Comparison of ENCODE assay signal across 17 cellular contexts in the genomic region with DNA sequence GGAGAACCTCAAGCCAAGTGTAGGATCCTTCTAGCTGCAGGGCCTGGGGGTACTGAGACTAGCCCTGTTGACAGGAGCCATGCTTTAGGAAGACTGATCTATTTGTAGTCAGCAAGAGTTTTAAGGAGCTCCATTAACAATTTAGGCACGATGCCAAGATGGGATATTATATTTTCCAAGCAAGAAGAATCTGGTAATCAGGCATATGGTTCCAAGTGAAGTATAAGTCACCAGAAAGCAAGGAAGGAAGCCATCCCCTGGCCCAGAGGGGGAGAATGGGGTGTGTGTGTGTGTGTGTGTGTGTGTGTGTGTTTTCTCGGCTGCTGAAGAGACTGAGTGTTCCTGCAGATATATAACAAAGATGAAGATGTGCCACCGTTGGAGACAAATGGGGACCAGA. TPM values are rescaled to one million over a fixed set of nuclear protein-coding genes. Genes with fewer than 3 reads are reported as not detected.
DNase-seq lines count a peak whose midpoint lies in the region; ATAC-seq and TF ChIP-seq lines count a peak whose summit lies in the region.
"Had no signal": no experiment of that assay in that cellular context is flagged by ENCODE, and none has a peak within 500 bp of the region (broad histone marks: within the 10 kb centered on the region; RNA-seq: fewer than 3 reads in every experiment).

No MANE protein-coding gene starts in this region.

- ATAC-seq in natural killer cell treated with Interleukin-12 subunit alpha and Interleukin-12 subunit beta and Interleukin-15 and Interleukin-18, amount 100 ng/mL, for 72 hours: no peak
- no peak for ATAC-seq in HG03139 (IDR thresholded peaks at IDR 0.05; ENCODE audit: unreplicated experiment)
- ATAC-seq: GM23338 had no signal

- peaks cover 61% of the 10 kb centered on the region for H3K4me1 Mint-ChIP-seq in activated CD4-positive, alpha-beta T cell treated with anti-CD3 and anti-CD28 coated beads, Interleukin-2, amount 10 ng/mL, durations not matched to agents 24 days and 14 days
- peaks cover 76% of the 10 kb centered on the region for H3K4me1 Mint-ChIP-seq in activated naive CD8-positive, alpha-beta T cell treated with anti-CD3 and anti-CD28 coated beads for 36 hours
- peaks cover 62 to 73% of the 10 kb centered on the region in 2 donors for H3K4me1 Mint-ChIP-seq in natural killer cell treated with Interleukin-12 subunit alpha and Interleukin-12 subunit beta and Interleukin-15 and Interleukin-18, amount 100 ng/mL, for 72 hours (ENCODE audit: low read depth in 2 of 2)

- no peak for DNase-seq in activated CD4-positive, alpha-beta T cell treated with anti-CD3 and anti-CD28 coated beads, Interleukin-2, amount 10 ng/mL, durations not matched to agents 24 days and 14 days
- DNase-seq in activated CD4-positive, alpha-beta T cell treated with anti-CD3 and anti-CD28 coated beads, Interleukin-2, amount 50 U/mL, for 4 hours: no peak
- DNase-seq in M059J (ENCODE audit: low read depth) (peak; percentile 21), BE2C (no peak), HEK293T (ENCODE audit: extremely low spot score) (no peak)
- DNase-seq in activated naive CD8-positive, alpha-beta T cell treated with anti-CD3 and anti-CD28 coated beads for 36 hours: no peak
- DNase-seq in natural killer cell treated with Interleukin-12 subunit alpha and Interleukin-12 subunit beta and Interleukin-15 and Interleukin-18, amount 100 ng/mL, for 72 hours (ENCODE audit: low spot score): no peak
- DNase-seq: ACHN; activated CD4-positive, CD25-positive, alpha-beta regulatory T cell treated with anti-CD3 and anti-CD28 coated beads, Interleukin-2, amount 50 U/mL, for 72 hours; effector CD8-positive, alpha-beta T cell; foreskin melanocyte; NCI-H1417; occipital lobe; stimulated activated naive CD4-positive, alpha-beta T cell treated with Interleukin-2 at 50 U/mL for 16 hours; SW 1271 had no signal

- intact Hi-C loops in activated CD4-positive, alpha-beta T cell treated with anti-CD3 and anti-CD28 coated beads, Interleukin-2, amount 10 ng/mL, durations not matched to agents 24 days and 14 days (cut with micrococcal nuclease): no loop called here

- no peak for TF ChIP-seq CTCF in BE2C (IDR thresholded peaks at IDR 0.05; ENCODE audit: low read depth, low read length)

- H3K27me3 Mint-ChIP-seq in activated CD4-positive, alpha-beta T cell treated with anti-CD3 and anti-CD28 coated beads, Interleukin-2, amount 10 ng/mL, durations not matched to agents 24 days and 14 days: no peaks in the 10 kb centered on the region
- no peaks in the 10 kb centered on the region for H3K27me3 Mint-ChIP-seq in activated naive CD8-positive, alpha-beta T cell treated with anti-CD3 and anti-CD28 coated beads for 36 hours
- H3K27me3 Mint-ChIP-seq in natural killer cell treated with Interleukin-12 subunit alpha and Interleukin-12 subunit beta and Interleukin-15 and Interleukin-18, amount 100 ng/mL, for 72 hours: no peaks in the 10 kb centered on the region

- H3K4me3 Mint-ChIP-seq in activated CD4-positive, alpha-beta T cell treated with anti-CD3 and anti-CD28 coated beads, Interleukin-2, amount 10 ng/mL, durations not matched to agents 24 days and 14 days: peak overlapping the region; percentile 58
- no peak overlapping the region for H3K4me3 Mint-ChIP-seq in activated naive CD8-positive, alpha-beta T cell treated with anti-CD3 and anti-CD28 coated beads for 36 hours
- peak overlapping the region; percentile 45 for H3K4me3 Mint-ChIP-seq in natural killer cell treated with Interleukin-12 subunit alpha and Interleukin-12 subunit beta and Interleukin-15 and Interleukin-18, amount 100 ng/mL, for 72 hours
- H3K4me3 Mint-ChIP-seq: GM23338 had no signal

- H3K36me3 Mint-ChIP-seq in activated CD4-positive, alpha-beta T cell treated with anti-CD3 and anti-CD28 coated beads, Interleukin-2, amount 10 ng/mL, durations not matched to agents 24 days and 14 days (ENCODE audit: low read depth): peaks cover 44% of the 10 kb centered on the region
- peaks cover 50% of the 10 kb centered on the region for H3K36me3 Mint-ChIP-seq in activated naive CD8-positive, alpha-beta T cell treated with anti-CD3 and anti-CD28 coated beads for 36 hours
- H3K36me3 Mint-ChIP-seq in natural killer cell treated with Interleukin-12 subunit alpha and Interleukin-12 subunit beta and Interleukin-15 and Interleukin-18, amount 100 ng/mL, for 72 hours: peaks cover 11% of the 10 kb centered on the region

- no peaks in the 10 kb centered on the region for H3K36me3 ChIP-seq in BE2C

- H3K9me3 Mint-ChIP-seq in activated CD4-positive, alpha-beta T cell treated with anti-CD3 and anti-CD28 coated beads, Interleukin-2, amount 10 ng/mL, durations not matched to agents 24 days and 14 days: no peaks in the 10 kb centered on the region
- no peaks in the 10 kb centered on the region for H3K9me3 Mint-ChIP-seq in activated naive CD8-positive, alpha-beta T cell treated with anti-CD3 and anti-CD28 coated beads for 36 hours
- no peaks in the 10 kb centered on the region for H3K9me3 Mint-ChIP-seq in natural killer cell treated with Interleukin-12 subunit alpha and Interleukin-12 subunit beta and Interleukin-15 and Interleukin-18, amount 100 ng/mL, for 72 hours

- no peak overlapping the region for H3K4me3 ChIP-seq in BE2C (ENCODE audit: low read depth, low read length)
- H3K4me3 ChIP-seq: GM23338 had no signal

- peak overlapping the region; percentile 87 for H3K27ac Mint-ChIP-seq in activated CD4-positive, alpha-beta T cell treated with anti-CD3 and anti-CD28 coated beads, Interleukin-2, amount 10 ng/mL, durations not matched to agents 24 days and 14 days
- H3K27ac Mint-ChIP-seq in activated naive CD8-positive, alpha-beta T cell treated with anti-CD3 and anti-CD28 coated beads for 36 hours: peak overlapping the region; percentile 90
- peak overlapping the region; percentile 82 to 83 for H3K27ac Mint-ChIP-seq in natural killer cell treated with Interleukin-12 subunit alpha and Interleukin-12 subunit beta and Interleukin-15 and Interleukin-18, amount 100 ng/mL, for 72 hours
- H3K27ac Mint-ChIP-seq: GM23338 had no signal

- POLR2A ChIA-PET in HEK293T (lab: Yijun Ruan, JAX): no interaction called here

- CTCF ChIA-PET in HEK293T (lab: Yijun Ruan, JAX): no interaction called here

- no peaks in the 10 kb centered on the region; the same call in none of the 2 replicates for H3K4me1 ChIP-seq in BE2C

- no peaks in the 10 kb centered on the region; the same call in 1 of the 2 replicates for H3K9me3 ChIP-seq in BE2C

- H3K27me3 ChIP-seq in BE2C: no peaks in the 10 kb centered on the region

TF ChIP-seq in HEK293T, 16 proteins besides CTCF, POLR2A, EP300 and RAD21:
- TF ChIP-seq HDGF (IDR thresholded peaks at IDR 0.05; ENCODE audit: borderline replicate concordance) (no peak), LEF1 (IDR thresholded peaks at IDR 0.05; ENCODE audit: borderline replicate concordance) (no peak), FOXA1 (IDR thresholded peaks at IDR 0.05) (no peak), L3MBTL2 (conservative IDR thresholded peaks at IDR 0.05) (no peak), FOXK2 (IDR thresholded peaks at IDR 0.05) (no peak), ELF4 (IDR thresholded peaks at IDR 0.05) (no peak), NFRKB (IDR thresholded peaks at IDR 0.05) (no peak), CTBP1 (IDR thresholded peaks at IDR 0.05; ENCODE audit: borderline replicate concordance) (no peak), TARDBP (IDR thresholded peaks at IDR 0.05) (no peak), SP1 (IDR thresholded peaks at IDR 0.05) (no peak), ARNT (IDR thresholded peaks at IDR 0.05) (no peak), FOXM1 (IDR thresholded peaks at IDR 0.05; ENCODE audit: borderline replicate concordance) (no peak), SUZ12 (IDR thresholded peaks at IDR 0.05) (no peak), BHLHE40 (IDR thresholded peaks at IDR 0.05; ENCODE audit: borderline replicate concordance) (no peak), ZNF384 (IDR thresholded peaks at IDR 0.05) (no peak)
- TF ChIP-seq, protein P1, sequence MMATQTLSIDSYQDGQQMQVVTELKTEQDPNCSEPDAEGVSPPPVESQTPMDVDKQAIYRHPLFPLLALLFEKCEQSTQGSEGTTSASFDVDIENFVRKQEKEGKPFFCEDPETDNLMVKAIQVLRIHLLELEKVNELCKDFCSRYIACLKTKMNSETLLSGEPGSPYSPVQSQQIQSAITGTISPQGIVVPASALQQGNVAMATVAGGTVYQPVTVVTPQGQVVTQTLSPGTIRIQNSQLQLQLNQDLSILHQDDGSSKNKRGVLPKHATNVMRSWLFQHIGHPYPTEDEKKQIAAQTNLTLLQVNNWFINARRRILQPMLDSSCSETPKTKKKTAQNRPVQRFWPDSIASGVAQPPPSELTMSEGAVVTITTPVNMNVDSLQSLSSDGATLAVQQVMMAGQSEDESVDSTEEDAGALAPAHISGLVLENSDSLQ (IDR thresholded peaks at IDR 0.05): no peak

RNA-seq across cellular contexts. Expression of a gene that starts 7.1 kb away (rescaled TPM):
- 35.2 and 36.7 TPM in 2 replicates for total RNA-seq in activated CD4-positive, alpha-beta T cell treated with anti-CD3 and anti-CD28 coated beads, Interleukin-2, amount 10 ng/mL, durations not matched to agents 24 days and 14 days
- 9.1 and 17.6 TPM in 2 replicates for total RNA-seq in M059J (2014; rRNA removed; shearing (Covaris generic))
- 10 to 100 TPM; 36.9 to 43.7 TPM for total RNA-seq in activated naive CD8-positive, alpha-beta T cell treated with anti-CD3 and anti-CD28 coated beads for 36 hours
- total RNA-seq in natural killer cell treated with Interleukin-12 subunit alpha and Interleukin-12 subunit beta and Interleukin-15 and Interleukin-18, amount 100 ng/mL, for 72 hours: 10 to 100 TPM; 16.9 to 17.6 TPM
- polyA plus RNA-seq in BE2C (2012; ENCODE audit: insufficient read depth, insufficient read length, low read depth): 5.3 TPM

RNA-seq across cellular contexts. Expression of a gene that starts 29.4 kb away (rescaled TPM):
- 21.1 and 24.0 TPM in 2 replicates for total RNA-seq in activated CD4-positive, alpha-beta T cell treated with anti-CD3 and anti-CD28 coated beads, Interleukin-2, amount 10 ng/mL, durations not matched to agents 24 days and 14 days
- total RNA-seq in M059J (2014; rRNA removed; shearing (Covaris generic)): 94.3 and 102 TPM in 2 replicates
- total RNA-seq in activated naive CD8-positive, alpha-beta T cell treated with anti-CD3 and anti-CD28 coated beads for 36 hours: 10 to 100 TPM; 25.3 to 25.9 TPM
- total RNA-seq in natural killer cell treated with Interleukin-12 subunit alpha and Interleukin-12 subunit beta and Interleukin-15 and Interleukin-18, amount 100 ng/mL, for 72 hours: 10 to 100 TPM; 19.9 to 22.2 TPM
- polyA plus RNA-seq in BE2C (2012; ENCODE audit: insufficient read depth, insufficient read length, low read depth): 7.2 TPM
